8 cellular contexts compared by ENCODE assay signal in genomic region chr15:75042730-75043508, GRCh38. TPM values are rescaled to one million over a fixed set of nuclear protein-coding genes. Genes with fewer than 3 reads are reported as not detected.
DNase-seq lines count a peak whose midpoint lies in the region; ATAC-seq and TF ChIP-seq lines count a peak whose summit lies in the region.

No MANE protein-coding gene starts in this region.

- no peak overlapping the region for H3K4me3 ChIP-seq in effector memory CD4-positive, alpha-beta T cell (ENCODE audit: insufficient read depth, low read depth, low read length, poor library complexity, severe bottlenecking)
- no peak overlapping the region for H3K4me3 ChIP-seq in mucosa of descending colon

- no peaks in the 10 kb centered on the region for H3K27me3 ChIP-seq in effector memory CD4-positive, alpha-beta T cell (replicated peaks; ENCODE audit: control insufficient read depth, insufficient read depth, low read length, poor library complexity, severe bottlenecking)

- H3K9me3 ChIP-seq in effector memory CD4-positive, alpha-beta T cell (ENCODE audit: control insufficient read depth, low read length) = no peaks in the 10 kb centered on the region
- no peaks in the 10 kb centered on the region for H3K9me3 ChIP-seq in mucosa of descending colon

- ATAC-seq in GM21786 (IDR thresholded peaks at IDR 0.05; ENCODE audit: unreplicated experiment) (peak; percentile 66), mucosa of descending colon (peak; percentile 86)

- H3K4me1 ChIP-seq in effector memory CD4-positive, alpha-beta T cell (ENCODE audit: control insufficient read depth, insufficient read depth, low read length, poor library complexity, severe bottlenecking) = peaks cover 16% of the 10 kb centered on the region
- peaks cover 49% of the 10 kb centered on the region for H3K4me1 ChIP-seq in mucosa of descending colon (ENCODE audit: low read depth)

- peak overlapping the region; percentile 87 for H3K27ac Mint-ChIP-seq in activated CD4-positive, alpha-beta T cell treated with anti-CD3 and anti-CD28 coated beads, Interleukin-2, amount 10 ng/mL, durations not matched to agents 7 days and 5 days

- no peaks in the 10 kb centered on the region for H3K36me3 ChIP-seq in effector memory CD4-positive, alpha-beta T cell (ENCODE audit: control insufficient read depth, insufficient read depth, low read length)
- no peaks in the 10 kb centered on the region for H3K36me3 ChIP-seq in mucosa of descending colon (ENCODE audit: low read depth)

- no peaks in the 10 kb centered on the region for H3K9me3 Mint-ChIP-seq in activated CD4-positive, alpha-beta T cell treated with anti-CD3 and anti-CD28 coated beads, Interleukin-2, amount 10 ng/mL, durations not matched to agents 7 days and 5 days

- TF ChIP-seq CTCF in GM10248 (IDR thresholded peaks at IDR 0.05; ENCODE audit: control extremely low read depth, extremely low read depth, low read depth, missing control alignments) = peak; percentile 88
- peak; percentile 62 for TF ChIP-seq CTCF in mucosa of descending colon (IDR thresholded peaks at IDR 0.05)

- intact Hi-C loops in mucosa of descending colon (cut with DNase I, micrococcal nuclease) = loop anchor here in 1 of 2 donors (5.0 kb wide), 1 partner anchor 169 kb away; no protein-coding TSS in a partner anchor

- no peak overlapping the region for H3K27ac ChIP-seq in effector memory CD4-positive, alpha-beta T cell (ENCODE audit: insufficient read depth, low read length, poor library complexity, severe bottlenecking)

- peaks cover 6% of the 10 kb centered on the region for H3K36me3 Mint-ChIP-seq in activated CD4-positive, alpha-beta T cell treated with anti-CD3 and anti-CD28 coated beads, Interleukin-2, amount 10 ng/mL, durations not matched to agents 7 days and 5 days (ENCODE audit: low read depth)

- H3K4me1 Mint-ChIP-seq in activated CD4-positive, alpha-beta T cell treated with anti-CD3 and anti-CD28 coated beads, Interleukin-2, amount 10 ng/mL, durations not matched to agents 7 days and 5 days = peaks cover 75% of the 10 kb centered on the region

- POLR2A ChIA-PET in GM10248 (lab: Yijun Ruan, JAX) = interaction anchor here (0.5 to 2.2 kb wide), 22 partner anchors 9 to 486 kb away, joined by 3 to 25 read pairs (median 5); partner anchors contain the start of genes C15orf39 and PPCDC
- POLR2A ChIA-PET in activated CD4-positive, alpha-beta T cell treated with anti-CD3 and anti-CD28 coated beads, Interleukin-2, amount 10 ng/mL, durations not matched to agents 7 days and 5 days (lab: Charles Lee) = interaction anchor here (0.6 to 1.3 kb wide), 5 partner anchors 19 to 161 kb away, joined by 3 to 7 read pairs (median 3); partner anchors contain the start of genes C15orf39 and PPCDC

- no peaks in the 10 kb centered on the region for H3K27me3 Mint-ChIP-seq in activated CD4-positive, alpha-beta T cell treated with anti-CD3 and anti-CD28 coated beads, Interleukin-2, amount 10 ng/mL, durations not matched to agents 7 days and 5 days

- DNase-seq in GM10248 (ENCODE audit: extremely low spot score) (peak; percentile 89), LoVo (ENCODE audit: low spot score) (peak; percentile 79), mucosa of descending colon (peak; percentile 88 to 94 (median 91)), NCI-H2029 treated with DMSO at 0.1 percent for 48 hours (lab: John Stamatoyannopoulos, UW) (no peak)
- DNase-seq in activated CD4-positive, alpha-beta T cell treated with anti-CD3 and anti-CD28 coated beads, Interleukin-2, amount 10 ng/mL, durations not matched to agents 7 days and 5 days = peak; percentile 76
- peak in 2 of 3 donors; percentile 25 to 30 for DNase-seq in effector memory CD4-positive, alpha-beta T cell
- DNase-seq in stimulated activated naive CD4-positive, alpha-beta T cell treated with Interleukin-2 at 50 U/mL for 16 hours (lab: John Stamatoyannopoulos, UW) = peak; percentile 40

- CTCF ChIA-PET in GM10248 (lab: Yijun Ruan, JAX) = interaction anchor here (0.6 to 4.7 kb wide), 46 partner anchors 9 to 597 kb away, joined by 3 to 54 read pairs (median 5); partner anchors contain the start of genes IMP3, MAN2C1, PPCDC and SCAMP5
- CTCF ChIA-PET in activated CD4-positive, alpha-beta T cell treated with anti-CD3 and anti-CD28 coated beads, Interleukin-2, amount 10 ng/mL, durations not matched to agents 7 days and 5 days (lab: Charles Lee) = interaction anchor here (0.6 to 3.3 kb wide), 28 partner anchors 8 to 256 kb away, joined by 3 to 32 read pairs (median 5); partner anchors contain the start of genes C15orf39, PPCDC and RPP25

- H3K4me3 Mint-ChIP-seq in activated CD4-positive, alpha-beta T cell treated with anti-CD3 and anti-CD28 coated beads, Interleukin-2, amount 10 ng/mL, durations not matched to agents 7 days and 5 days = peak overlapping the region; percentile 18

RNA-seq across cellular contexts. Expression of gene PPCDC, which starts 19.5 kb away (rescaled TPM):
- 10 to 100 TPM; 19.6 to 20.7 TPM for total RNA-seq in activated CD4-positive, alpha-beta T cell treated with anti-CD3 and anti-CD28 coated beads, Interleukin-2, amount 10 ng/mL, durations not matched to agents 7 days and 5 days
- 10 to 100 TPM; 12.4 to 18.9 (median 18.2) TPM for total RNA-seq in mucosa of descending colon

RNA-seq across cellular contexts. Expression of gene SCAMP5, which starts 47.6 kb away (rescaled TPM):
- total RNA-seq in activated CD4-positive, alpha-beta T cell treated with anti-CD3 and anti-CD28 coated beads, Interleukin-2, amount 10 ng/mL, durations not matched to agents 7 days and 5 days = 1 to 10 TPM; 2.0 to 3.0 TPM
- 10 to 100 TPM in 1 of 3 donors, 1 to 10 TPM in 2; 7.3 to 10.8 (median 7.4) TPM for total RNA-seq in mucosa of descending colon
